ENCODE assay signal across 7 cellular contexts in genomic region chr1:193185861-193186714, GRCh38. TPM values are rescaled to one million over a fixed set of nuclear protein-coding genes. Genes with fewer than 3 reads are reported as not detected.
DNase-seq lines count a peak whose midpoint lies in the region; ATAC-seq, FAIRE-seq and TF ChIP-seq lines count a peak whose summit lies in the region.

Gene B3GALT2 (minus strand): TSS chr1:193186613. CDS start chr1:193181562, 5,051 bp downstream.

- BruUV-seq in PC-3 (replicated peaks; lab: Mats Ljungman, UMichigan): no TSS peak

- H3K79me2 ChIP-seq in GM23248 (ENCODE audit: insufficient read depth) (peaks cover 99% of the 10 kb centered on the region), astrocyte (ENCODE audit: insufficient read depth, low read length) (peaks cover 90% of the 10 kb centered on the region), hepatocyte (peaks cover 65% of the 10 kb centered on the region), PC-3 (ENCODE audit: low read length) (peaks cover 33% of the 10 kb centered on the region)

- DNase-seq in GM23248 (peak; percentile 76), NCI-H345 (lab: John Stamatoyannopoulos, UW) (peak; percentile 77), astrocyte (ENCODE audit: low read depth) (peak; percentile 51), hepatocyte (ENCODE audit: low spot score) (peak; percentile 50), gastrocnemius medialis (no peak), PC-3 (no peak)
- DNase-seq in effector CD4-positive, alpha-beta T cell: no peak

- H2AFZ ChIP-seq in GM23248: peak within 1 kb of the TSS; percentile 46
- H2AFZ ChIP-seq in astrocyte (ENCODE audit: low read depth, low read length): no peak within 1 kb of the TSS
- no peak within 1 kb of the TSS for H2AFZ ChIP-seq in hepatocyte
- H2AFZ ChIP-seq in PC-3 (ENCODE audit: low read length): no peak within 1 kb of the TSS

- H3K27me3 ChIP-seq in GM23248 (replicated peaks; ENCODE audit: insufficient read depth) (no peaks in the 10 kb centered on the region), astrocyte (ENCODE audit: insufficient read depth, low read length) (no peaks in the 10 kb centered on the region), hepatocyte (no peaks in the 10 kb centered on the region), gastrocnemius medialis (no peaks in the 10 kb centered on the region), PC-3 (ENCODE audit: low read length) (no peaks in the 10 kb centered on the region)

- H3F3A ChIP-seq in GM23248 (ENCODE audit: insufficient read depth): peaks cover 24% of the 10 kb centered on the region
- H3F3A ChIP-seq in PC-3 (ENCODE audit: low read length, unreplicated experiment): no peaks in the 10 kb centered on the region

- peak within 1 kb of the TSS; percentile 96 for H3K4me2 ChIP-seq in GM23248 (ENCODE audit: unreplicated experiment)
- H3K4me2 ChIP-seq in astrocyte (ENCODE audit: low read length): peak within 1 kb of the TSS; percentile 86
- H3K4me2 ChIP-seq in hepatocyte: peak within 1 kb of the TSS; percentile 71
- no peak within 1 kb of the TSS for H3K4me2 ChIP-seq in PC-3 (ENCODE audit: low read length)

- H3K4me1 Mint-ChIP-seq in astrocyte (ENCODE audit: low read depth, unreplicated experiment): peaks cover 42% of the 10 kb centered on the region

- H3K27me3 Mint-ChIP-seq in astrocyte (ENCODE audit: low read depth, unreplicated experiment): no peaks in the 10 kb centered on the region

- H3K9me2 ChIP-seq in GM23248 (ENCODE audit: insufficient read depth): no peaks in the 10 kb centered on the region
- H3K9me2 ChIP-seq in hepatocyte (replicated peaks; ENCODE audit: insufficient read depth): no peaks in the 10 kb centered on the region
- H3K9me2 ChIP-seq in PC-3 (replicated peaks; ENCODE audit: low read length): no peaks in the 10 kb centered on the region

- no peaks in the 10 kb centered on the region for H3K9me3 Mint-ChIP-seq in astrocyte (ENCODE audit: unreplicated experiment)

- no peak for TF ChIP-seq CTCF in astrocyte (IDR thresholded peaks at IDR 0.05; ENCODE audit: insufficient read depth, low read depth, low read length)
- no peak for TF ChIP-seq CTCF in hepatocyte (IDR thresholded peaks at IDR 0.05; ENCODE audit: poor library complexity)
- TF ChIP-seq CTCF in gastrocnemius medialis (IDR thresholded peaks at IDR 0.05 in 4 of 5, conservative IDR thresholded peaks at IDR 0.05 in 1 of 5): no peak
- no peak for TF ChIP-seq CTCF in PC-3 (conservative IDR thresholded peaks at IDR 0.05; ENCODE audit: low read depth, low read length)

- no peaks in the 10 kb centered on the region for H3K9me3 ChIP-seq in GM23248 (ENCODE audit: low read depth)
- no peaks in the 10 kb centered on the region for H3K9me3 ChIP-seq in astrocyte (ENCODE audit: insufficient read depth, low read depth, low read length)
- H3K9me3 ChIP-seq in hepatocyte (ENCODE audit: low read depth): no peaks in the 10 kb centered on the region
- no peaks in the 10 kb centered on the region for H3K9me3 ChIP-seq in gastrocnemius medialis
- H3K9me3 ChIP-seq in PC-3 (ENCODE audit: low read length): no peaks in the 10 kb centered on the region

- H3K27ac Mint-ChIP-seq in astrocyte (ENCODE audit: unreplicated experiment): peak within 1 kb of the TSS; percentile 78

- H3K27ac ChIP-seq in GM23248 (peak within 1 kb of the TSS; percentile 68), astrocyte (ENCODE audit: low read depth, low read length) (peak within 1 kb of the TSS; percentile 27), hepatocyte (peak within 1 kb of the TSS; percentile 70), gastrocnemius medialis (peak within 1 kb of the TSS in 2 of 4 donors; percentile 22 to 32), PC-3 (ENCODE audit: low read length) (no peak within 1 kb of the TSS)

- H3K4me3 ChIP-seq in GM23248: peak within 1 kb of the TSS; percentile 72
- peak within 1 kb of the TSS; percentile 56 for H3K4me3 ChIP-seq in astrocyte (ENCODE audit: insufficient read depth, low read depth, low read length)
- peak within 1 kb of the TSS; percentile 13 for H3K4me3 ChIP-seq in hepatocyte
- H3K4me3 ChIP-seq in gastrocnemius medialis: peak within 1 kb of the TSS in 3 of 4 donors; percentile 4 to 24 (median 15)
- no peak within 1 kb of the TSS for H3K4me3 ChIP-seq in PC-3 (ENCODE audit: low read length)

- intact Hi-C loops in gastrocnemius medialis (cut with DNase I; ENCODE audit: low total_unique reads) (no loop called here), PC-3 (cut with micrococcal nuclease) (loop anchor here (10.0 kb wide), 1 partner anchor 419 kb away; no protein-coding TSS in a partner anchor)

- in situ Hi-C loops in GM23248 (cut with MboI) (no loop called here), gastrocnemius medialis (cut with MboI; ENCODE audit: low sequenced_read_pairs in 4 of 4) (loop anchor here in 1 of 4 donors (25.0 kb wide), 1 partner anchor 1101 kb away; no protein-coding TSS in a partner anchor)

- no peak for TF ChIP-seq POLR2A in gastrocnemius medialis (IDR thresholded peaks at IDR 0.05)

- peak in 1 of 2 donors; percentile 51 for ATAC-seq in gastrocnemius medialis
- ATAC-seq in PC-3: no peak

- peak within 1 kb of the TSS; percentile 75 for H3K4me3 Mint-ChIP-seq in astrocyte (ENCODE audit: unreplicated experiment)

- H4K20me1 ChIP-seq in GM23248 (ENCODE audit: insufficient read depth) (no peaks in the 10 kb centered on the region), astrocyte (ENCODE audit: insufficient read depth, low read length) (peaks cover 44% of the 10 kb centered on the region), hepatocyte (ENCODE audit: insufficient read depth, poor library complexity, severe bottlenecking) (no peaks in the 10 kb centered on the region), PC-3 (ENCODE audit: low read length) (no peaks in the 10 kb centered on the region; the same call in 1 of the 2 replicates)

- POLR2A ChIA-PET in PC-3 (lab: Charles Lee; ENCODE audit: unreplicated experiment): no interaction called here

- H3K36me3 Mint-ChIP-seq in astrocyte (ENCODE audit: low read depth, unreplicated experiment): no peaks in the 10 kb centered on the region

- WGBS in GM23248 (ENCODE audit: low coverage in 1 of 2, low lambda C conversion rate in 2 of 2, missing lambda C conversion rate in 2 of 2), 2 experiments: 4 to 5% methylated on average over 13 of the region's 13 CpGs
- 29% methylated on average over 13 of the region's 13 CpGs for WGBS in hepatocyte (ENCODE audit: low lambda C conversion rate, missing lambda C conversion rate)

- H3K36me3 ChIP-seq in GM23248 (ENCODE audit: low read depth) (no peaks in the 10 kb centered on the region), astrocyte (ENCODE audit: insufficient read depth, low read length) (no peaks in the 10 kb centered on the region), hepatocyte (replicated peaks; ENCODE audit: insufficient read depth, low read depth) (no peaks in the 10 kb centered on the region), gastrocnemius medialis (no peaks in the 10 kb centered on the region), PC-3 (ENCODE audit: low read depth, low read length) (no peaks in the 10 kb centered on the region)

- FAIRE-seq in astrocyte (lab: Jason Lieb, UNC): no peak

- CTCF ChIA-PET in PC-3 (lab: Charles Lee): interaction anchor here (0.6 kb wide), 1 partner anchor 180 kb away, joined by 4 read pairs; no protein-coding TSS in a partner anchor

- peak within 1 kb of the TSS; percentile 70 for H3K9ac ChIP-seq in GM23248
- peak within 1 kb of the TSS; percentile 71 for H3K9ac ChIP-seq in astrocyte (ENCODE audit: low read length)
- no peak within 1 kb of the TSS for H3K9ac ChIP-seq in PC-3 (ENCODE audit: low read length)

- H3K4me1 ChIP-seq in GM23248 (ENCODE audit: insufficient read depth): peaks cover 83% of the 10 kb centered on the region
- peaks cover 8% of the 10 kb centered on the region for H3K4me1 ChIP-seq in astrocyte (ENCODE audit: insufficient read depth, low read length)
- H3K4me1 ChIP-seq in hepatocyte (ENCODE audit: insufficient read depth): peaks cover 37% of the 10 kb centered on the region
- peaks cover 70 to 74% of the 10 kb centered on the region in 2 donors for H3K4me1 ChIP-seq in gastrocnemius medialis
- no peaks in the 10 kb centered on the region for H3K4me1 ChIP-seq in PC-3 (ENCODE audit: insufficient read depth, low read length)

RNA-seq across cellular contexts. Expression of gene B3GALT2, which starts in this region (rescaled TPM):
- 4.7 and 4.8 TPM in 2 replicates for total RNA-seq in GM23248 (2014; rRNA removed; shearing (Covaris generic))
- 2.5 and 2.8 TPM in 2 replicates for polyA plus RNA-seq in GM23248 (2016; fragmentation: Nextera tagmentation; extraction: Ambion mirVana)
- 0.39 and 0.60 TPM in 2 replicates for total RNA-seq in astrocyte
- total RNA-seq in hepatocyte: 7.9 and 9.7 TPM in 2 replicates
- 1.4 and 1.8 TPM in 2 replicates for polyA plus RNA-seq in hepatocyte
- under 1 TPM in 1 of 4 donors, not detected in 3; 0.11 TPM for total RNA-seq in gastrocnemius medialis
- not detected in 2 replicates for total RNA-seq in PC-3 (2014; rRNA removed)

Comparison
In these comparisons a context has a peak if more than half of its experiments do, and no peak if none do; other contexts are left out.
1. Peak in DNase-seq, H3K4me3 ChIP-seq, H3K27ac ChIP-seq, H3K9ac ChIP-seq and H3K4me2 ChIP-seq in astrocyte; RNA of the gene not detected or under 1 TPM.
2. DNase-seq: peak in GM23248 (single experiment), NCI-H345 (single experiment) and hepatocyte (single experiment); none in gastrocnemius medialis (0 of 2), PC-3 (single experiment) and effector CD4-positive, alpha-beta T cell (single experiment).